8 cellular contexts compared by ENCODE assay signal in genomic region chr2:54455584-54456525, GRCh38. TPM values are rescaled to one million over a fixed set of nuclear protein-coding genes. Genes with fewer than 3 reads are reported as not detected.
DNase-seq lines count a peak whose midpoint lies in the region; ATAC-seq and TF ChIP-seq lines count a peak whose summit lies in the region.

TSS of gene SPTBN1 (plus strand) at chr2:54456327. CDS start at chr2:54526419, 70,092 bp downstream.

- ATAC-seq in GM18907 (IDR thresholded peaks at IDR 0.05; ENCODE audit: unreplicated experiment) (peak; percentile 45), SK-N-SH treated with all-trans-retinoic acid at 6 μM for 48 hours (peak; percentile 87), HG03159 (IDR thresholded peaks at IDR 0.05; ENCODE audit: unreplicated experiment) (no peak)

- no peaks in the 10 kb centered on the region for H3K9me3 ChIP-seq in Karpas-422 (ENCODE audit: low read length)
- H3K9me3 ChIP-seq in mammary epithelial cell (replicated peaks; ENCODE audit: insufficient read depth, low read length), result no peaks in the 10 kb centered on the region
- no peaks in the 10 kb centered on the region for H3K9me3 ChIP-seq in iPS-18a (ENCODE audit: control insufficient read depth, low read depth, low read length)

- H3K9ac ChIP-seq in Karpas-422 (ENCODE audit: low read length) (peak within 1 kb of the TSS; percentile 66), mammary epithelial cell (ENCODE audit: insufficient read depth, low read length) (peak within 1 kb of the TSS; percentile 61), iPS-18a (ENCODE audit: low read length) (peak within 1 kb of the TSS; percentile 68)

- no peaks in the 10 kb centered on the region for H3K36me3 ChIP-seq in Karpas-422 (ENCODE audit: insufficient read depth, low read length)
- H3K36me3 ChIP-seq in mammary epithelial cell (ENCODE audit: insufficient read depth, low read length), result no peaks in the 10 kb centered on the region
- no peaks in the 10 kb centered on the region for H3K36me3 ChIP-seq in iPS-18a (ENCODE audit: control insufficient read depth, low read depth, low read length)

- H3K4me2 ChIP-seq in Karpas-422 (ENCODE audit: low read depth, low read length, poor library complexity, severe bottlenecking) (peak within 1 kb of the TSS; percentile 100), mammary epithelial cell (ENCODE audit: insufficient read depth, low read depth, low read length) (peak within 1 kb of the TSS; percentile 97)

- dilution Hi-C loops in mammary epithelial cell (cut with HindIII; ENCODE audit: low sequenced_read_pairs), result no loop called here

- 2% methylated on average over 24 of the region's 88 CpGs for WGBS in mammary epithelial cell (ENCODE audit: low coverage, missing lambda C conversion rate)

- in situ Hi-C loops in mammary epithelial cell (cut with MboI; ENCODE audit: low sequenced_read_pairs in 2 of 2), result no loop called here

- no peaks in the 10 kb centered on the region for H3K9me2 ChIP-seq in Karpas-422 (replicated peaks; ENCODE audit: insufficient read depth, low read length)

- peak within 1 kb of the TSS; percentile 100 for H2AFZ ChIP-seq in Karpas-422 (ENCODE audit: low read length)
- H2AFZ ChIP-seq in mammary epithelial cell (ENCODE audit: low read depth, low read length), result peak within 1 kb of the TSS; percentile 97

- H4K20me1 ChIP-seq in Karpas-422 (ENCODE audit: insufficient read depth, low read depth, low read length) (no peaks in the 10 kb centered on the region), mammary epithelial cell (ENCODE audit: insufficient read depth, low read length) (no peaks in the 10 kb centered on the region)

- H3K4me3 ChIP-seq in Karpas-422 (ENCODE audit: low read length) (peak within 1 kb of the TSS; percentile 83), mammary epithelial cell (replicated peaks in 1 of 3; ENCODE audit: insufficient read depth in 1 of 3, low read depth in 2 of 3, low read length in 3 of 3) (peak within 1 kb of the TSS; percentile 60 to 81 (median 81)), iPS-18a (ENCODE audit: low read length) (peak within 1 kb of the TSS; percentile 93)

- no peak for TF ChIP-seq CTCF in AG09319 (IDR thresholded peaks at IDR 0.05; ENCODE audit: low read depth, low read length)
- TF ChIP-seq CTCF in mammary epithelial cell (conservative IDR thresholded peaks at IDR 0.05 in 1 of 2, IDR thresholded peaks at IDR 0.05 in 1 of 2; ENCODE audit: extremely low read depth in 1 of 2, insufficient read depth in 1 of 2, low read depth in 1 of 2, low read length in 2 of 2), result no peak

- no TSS peak for BruUV-seq in mammary epithelial cell (replicated peaks; lab: Mats Ljungman, UMichigan)

- no peak within 1 kb of the TSS for H3K27ac ChIP-seq in Karpas-422 (ENCODE audit: low read length)
- H3K27ac ChIP-seq in mammary epithelial cell (ENCODE audit: insufficient read depth, low read depth, low read length), result peak within 1 kb of the TSS; percentile 32
- no peak within 1 kb of the TSS for H3K27ac ChIP-seq in iPS-18a (ENCODE audit: low read length)

- H3K4me1 ChIP-seq in Karpas-422 (ENCODE audit: low read length) (peaks cover 23% of the 10 kb centered on the region), mammary epithelial cell (ENCODE audit: insufficient read depth, low read length) (peaks cover 26% of the 10 kb centered on the region), iPS-18a (ENCODE audit: control insufficient read depth, low read depth, low read length) (peaks cover 16% of the 10 kb centered on the region)

- DNase-seq in AG09319 (ENCODE audit: extremely low read depth, low read depth), result peak; percentile 85
- DNase-seq in Karpas-422, result peak; percentile 67
- DNase-seq in mammary epithelial cell, result peak; percentile 74
- peak; percentile 95 for DNase-seq in retina

- H3K79me2 ChIP-seq in Karpas-422 (ENCODE audit: low read length) (no peaks in the 10 kb centered on the region), mammary epithelial cell (ENCODE audit: insufficient read depth, low read length) (peaks cover 37% of the 10 kb centered on the region)

- peaks cover 3% of the 10 kb centered on the region; the same call in 1 of the 2 replicates for H3K27me3 ChIP-seq in Karpas-422 (ENCODE audit: low read length)
- H3K27me3 ChIP-seq in mammary epithelial cell (ENCODE audit: insufficient read depth, low read length), result no peaks in the 10 kb centered on the region
- H3K27me3 ChIP-seq in iPS-18a (ENCODE audit: control insufficient read depth, insufficient read depth, low read length), result peaks cover 30% of the 10 kb centered on the region

- intact Hi-C loops in mammary epithelial cell (cut with micrococcal nuclease), result loop anchor here (5.0 kb wide), 1 partner anchor 339 kb away; the partner anchor contains the start of gene ACYP2

- CTCF ChIA-PET in mammary epithelial cell (lab: Charles Lee; ENCODE audit: low non-redundant PET), result interaction anchor here (0.7 kb wide), 1 partner anchor 943 kb away, joined by 20 read pairs; no protein-coding TSS in a partner anchor

TF ChIP-seq in SK-N-SH treated with all-trans-retinoic acid at 6 μM for 48 hours, 23 proteins besides CTCF, POLR2A, EP300 and RAD21:
- TF ChIP-seq, protein P1, sequence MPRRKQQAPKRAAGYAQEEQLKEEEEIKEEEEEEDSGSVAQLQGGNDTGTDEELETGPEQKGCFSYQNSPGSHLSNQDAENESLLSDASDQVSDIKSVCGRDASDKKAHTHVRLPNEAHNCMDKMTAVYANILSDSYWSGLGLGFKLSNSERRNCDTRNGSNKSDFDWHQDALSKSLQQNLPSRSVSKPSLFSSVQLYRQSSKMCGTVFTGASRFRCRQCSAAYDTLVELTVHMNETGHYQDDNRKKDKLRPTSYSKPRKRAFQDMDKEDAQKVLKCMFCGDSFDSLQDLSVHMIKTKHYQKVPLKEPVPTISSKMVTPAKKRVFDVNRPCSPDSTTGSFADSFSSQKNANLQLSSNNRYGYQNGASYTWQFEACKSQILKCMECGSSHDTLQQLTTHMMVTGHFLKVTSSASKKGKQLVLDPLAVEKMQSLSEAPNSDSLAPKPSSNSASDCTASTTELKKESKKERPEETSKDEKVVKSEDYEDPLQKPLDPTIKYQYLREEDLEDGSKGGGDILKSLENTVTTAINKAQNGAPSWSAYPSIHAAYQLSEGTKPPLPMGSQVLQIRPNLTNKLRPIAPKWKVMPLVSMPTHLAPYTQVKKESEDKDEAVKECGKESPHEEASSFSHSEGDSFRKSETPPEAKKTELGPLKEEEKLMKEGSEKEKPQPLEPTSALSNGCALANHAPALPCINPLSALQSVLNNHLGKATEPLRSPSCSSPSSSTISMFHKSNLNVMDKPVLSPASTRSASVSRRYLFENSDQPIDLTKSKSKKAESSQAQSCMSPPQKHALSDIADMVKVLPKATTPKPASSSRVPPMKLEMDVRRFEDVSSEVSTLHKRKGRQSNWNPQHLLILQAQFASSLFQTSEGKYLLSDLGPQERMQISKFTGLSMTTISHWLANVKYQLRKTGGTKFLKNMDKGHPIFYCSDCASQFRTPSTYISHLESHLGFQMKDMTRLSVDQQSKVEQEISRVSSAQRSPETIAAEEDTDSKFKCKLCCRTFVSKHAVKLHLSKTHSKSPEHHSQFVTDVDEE (CRISPR knock-in tag; IDR thresholded peaks at IDR 0.05), result peak; percentile 46
- TF ChIP-seq CSDC2 (CRISPR knock-in tag; IDR thresholded peaks at IDR 0.05) (0 out of 2 replicates have a peak, but pooled peaks have one; percentile 50), ESRRG (CRISPR knock-in tag; IDR thresholded peaks at IDR 0.05) (peak; percentile 67; the same call in 1 of the 2 replicates), BACH2 (CRISPR knock-in tag; IDR thresholded peaks at IDR 0.05; ENCODE audit: borderline replicate concordance) (no peak), OSR1 (CRISPR knock-in tag; IDR thresholded peaks at IDR 0.05) (no peak), ZC3H10 (CRISPR knock-in tag; IDR thresholded peaks at IDR 0.05) (no peak), RARB (CRISPR knock-in tag; IDR thresholded peaks at IDR 0.05) (no peak)
- TF ChIP-seq, protein P2, sequence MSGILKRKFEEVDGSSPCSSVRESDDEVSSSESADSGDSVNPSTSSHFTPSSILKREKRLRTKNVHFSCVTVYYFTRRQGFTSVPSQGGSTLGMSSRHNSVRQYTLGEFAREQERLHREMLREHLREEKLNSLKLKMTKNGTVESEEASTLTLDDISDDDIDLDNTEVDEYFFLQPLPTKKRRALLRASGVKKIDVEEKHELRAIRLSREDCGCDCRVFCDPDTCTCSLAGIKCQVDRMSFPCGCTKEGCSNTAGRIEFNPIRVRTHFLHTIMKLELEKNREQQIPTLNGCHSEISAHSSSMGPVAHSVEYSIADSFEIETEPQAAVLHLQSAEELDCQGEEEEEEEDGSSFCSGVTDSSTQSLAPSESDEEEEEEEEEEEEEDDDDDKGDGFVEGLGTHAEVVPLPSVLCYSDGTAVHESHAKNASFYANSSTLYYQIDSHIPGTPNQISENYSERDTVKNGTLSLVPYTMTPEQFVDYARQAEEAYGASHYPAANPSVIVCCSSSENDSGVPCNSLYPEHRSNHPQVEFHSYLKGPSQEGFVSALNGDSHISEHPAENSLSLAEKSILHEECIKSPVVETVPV (CRISPR knock-in tag; IDR thresholded peaks at IDR 0.05), result no peak

RNA-seq across cellular contexts. Expression of gene SPTBN1, which starts in this region (rescaled TPM):
- 6.2 and 9.1 TPM in 2 replicates for total RNA-seq in Karpas-422 (2014; rRNA removed; shearing (Covaris generic); ENCODE audit: low replicate concordance)
- 100 to 1,000 TPM; 206 to 210 TPM for total RNA-seq in mammary epithelial cell
- 41.8 TPM for polyA plus RNA-seq in mammary epithelial cell
- 202 TPM for polyA minus RNA-seq in mammary epithelial cell

Comparison
In these comparisons a context has a peak if more than half of its experiments do, and no peak if none do; other contexts are left out.
1. RNA of gene SPTBN1 (total RNA-seq): 206 to 210 TPM in mammary epithelial cell; 6.2 to 9.1 TPM in Karpas-422; every median in the first group is over 10 times any median in the second.
2. Peak in every context shown above with its lines, with median percentiles within 50 percentile points of each other: DNase-seq, H3K4me3 ChIP-seq and H3K9ac ChIP-seq.